Comparison of ENCODE assay signal across 9 cellular contexts in genomic region chr10:69845574-69846251, GRCh38. TPM values are rescaled to one million over a fixed set of nuclear protein-coding genes. Genes with fewer than 3 reads are reported as not detected.
DNase-seq lines count a peak whose midpoint lies in the region; ATAC-seq and TF ChIP-seq lines count a peak whose summit lies in the region.
"Had no signal": no experiment of that assay in that cellular context is flagged by ENCODE, and none has a peak within 500 bp of the region (broad histone marks: within the 10 kb centered on the region; RNA-seq: fewer than 3 reads in every experiment).

No MANE protein-coding gene starts in this region.

- H3K36me3 Mint-ChIP-seq in endodermal cell (ENCODE audit: low read depth), result no peaks in the 10 kb centered on the region
- no peaks in the 10 kb centered on the region for H3K36me3 Mint-ChIP-seq in CD4-positive, alpha-beta memory T cell

- H3K27me3 ChIP-seq in endodermal cell (ENCODE audit: control insufficient read depth, insufficient read depth, low read length, poor library complexity, severe bottlenecking), result no peaks in the 10 kb centered on the region
- no peaks in the 10 kb centered on the region for H3K27me3 ChIP-seq in CD4-positive, alpha-beta memory T cell (ENCODE audit: insufficient read depth, low read length)

- H3K4me1 ChIP-seq in endodermal cell (ENCODE audit: control insufficient read depth, insufficient read depth, low read length), result peaks cover 23% of the 10 kb centered on the region
- peaks cover 12% of the 10 kb centered on the region for H3K4me1 ChIP-seq in mucosa of descending colon (ENCODE audit: low read depth)
- H3K4me1 ChIP-seq in CD4-positive, alpha-beta memory T cell (ENCODE audit: insufficient read depth, low read length), result no peaks in the 10 kb centered on the region

- peaks cover 75% of the 10 kb centered on the region for H3K4me1 Mint-ChIP-seq in endodermal cell
- no peaks in the 10 kb centered on the region for H3K4me1 Mint-ChIP-seq in CD4-positive, alpha-beta memory T cell

- peak overlapping the region; percentile 88 for H3K27ac Mint-ChIP-seq in endodermal cell
- no peak overlapping the region for H3K27ac Mint-ChIP-seq in CD4-positive, alpha-beta memory T cell

- POLR2A ChIA-PET in CD4-positive, alpha-beta memory T cell (lab: Charles Lee; ENCODE audit: partially characterized antibody), result no interaction called here

- H3K4me3 ChIP-seq in endodermal cell (ENCODE audit: low read length) (no peak overlapping the region), mucosa of descending colon (no peak overlapping the region)
- no peak overlapping the region for H3K4me3 ChIP-seq in CD4-positive, alpha-beta memory T cell (ENCODE audit: low read length in 2 of 2)
- H3K4me3 ChIP-seq: suprapubic skin had no signal

- no peaks in the 10 kb centered on the region for H3K9me3 Mint-ChIP-seq in endodermal cell
- no peaks in the 10 kb centered on the region for H3K9me3 Mint-ChIP-seq in CD4-positive, alpha-beta memory T cell

- no peak overlapping the region for H3K27ac ChIP-seq in endodermal cell (ENCODE audit: low read depth, low read length)
- H3K27ac ChIP-seq in CD4-positive, alpha-beta memory T cell (ENCODE audit: low read depth, low read length), result no peak overlapping the region
- H3K27ac ChIP-seq: suprapubic skin had no signal

- CTCF ChIA-PET in CD4-positive, alpha-beta memory T cell (lab: Charles Lee; ENCODE audit: partially characterized antibody), result no interaction called here

- ATAC-seq in mucosa of descending colon, result peak; percentile 89
- no peak for ATAC-seq in HG02973 (IDR thresholded peaks at IDR 0.05; ENCODE audit: unreplicated experiment)

- H3K9ac ChIP-seq in endodermal cell (ENCODE audit: extremely low read depth, low read length, poor library complexity, severe bottlenecking), result no peak overlapping the region

- TF ChIP-seq CTCF in endodermal cell (conservative IDR thresholded peaks at IDR 0.05) (no peak), mucosa of descending colon (IDR thresholded peaks at IDR 0.05) (no peak), GM13976 (IDR thresholded peaks at IDR 0.05; ENCODE audit: borderline replicate concordance, control extremely low read depth, extremely low read depth, insufficient read depth, missing control alignments) (no peak)

- WGBS in endodermal cell (ENCODE audit: insufficient coverage in 1 of 2, insufficient read length in 1 of 2), 2 experiments, result 68% methylated on average over 4 to 6 of the region's 6 CpGs

- H3K27me3 Mint-ChIP-seq in endodermal cell (ENCODE audit: insufficient read depth), result no peaks in the 10 kb centered on the region
- H3K27me3 Mint-ChIP-seq in CD4-positive, alpha-beta memory T cell, result peaks cover 19 to 27% of the 10 kb centered on the region in 2 donors

- in situ Hi-C loops in GM13976 (cut with MboI; ENCODE audit: low sequenced_read_pairs, unreplicated experiment), result no loop called here

- no peaks in the 10 kb centered on the region for H3K9me3 ChIP-seq in endodermal cell (ENCODE audit: control insufficient read depth, low read length)
- H3K9me3 ChIP-seq in mucosa of descending colon, result no peaks in the 10 kb centered on the region
- H3K9me3 ChIP-seq in CD4-positive, alpha-beta memory T cell (ENCODE audit: control insufficient read depth in 1 of 2, low read length in 2 of 2), result no peaks in the 10 kb centered on the region
- H3K9me3 ChIP-seq: suprapubic skin had no signal

- no peaks in the 10 kb centered on the region for H3K36me3 ChIP-seq in endodermal cell (ENCODE audit: control insufficient read depth, insufficient read depth, low read length)
- no peaks in the 10 kb centered on the region for H3K36me3 ChIP-seq in mucosa of descending colon (ENCODE audit: low read depth)
- H3K36me3 ChIP-seq in CD4-positive, alpha-beta memory T cell (ENCODE audit: insufficient read depth, low read length), result no peaks in the 10 kb centered on the region
- H3K36me3 ChIP-seq: suprapubic skin had no signal

- intact Hi-C loops in mucosa of descending colon (cut with DNase I, micrococcal nuclease), result no loop called here
- intact Hi-C loops in CD4-positive, alpha-beta memory T cell (cut with micrococcal nuclease), result no loop called here

- DNase-seq in AG20443 (ENCODE audit: low spot score) (peak; percentile 57), M059J (ENCODE audit: low read depth) (peak; percentile 95), endodermal cell (no peak), mucosa of descending colon (peak; percentile 71 to 85 (median 73)), GM13976 (ENCODE audit: low spot score) (no peak)
- no peak for DNase-seq in CD4-positive, alpha-beta memory T cell
- no peak for DNase-seq in stimulated activated CD4-positive, alpha-beta T cell treated with anti-CD3 and anti-CD28 coated beads, Interleukin-15, amount 100 ng/mL, for 24 hours

- H3K4me3 Mint-ChIP-seq in endodermal cell, result no peak overlapping the region
- no peak overlapping the region for H3K4me3 Mint-ChIP-seq in CD4-positive, alpha-beta memory T cell

RNA-seq across cellular contexts. Expression of gene COL13A1, which starts 44.0 kb away (rescaled TPM):
- 5.7 and 15.6 TPM in 2 replicates for total RNA-seq in M059J (2014; rRNA removed; shearing (Covaris generic))
- total RNA-seq in endodermal cell (10 to 100 TPM; 15.9 to 20.7 TPM), mucosa of descending colon (1 to 10 TPM; 1.0 to 2.3 (median 1.0) TPM)
- 5.3 TPM for polyA plus RNA-seq in endodermal cell (2013, experiment 1 of 2)
- polyA plus RNA-seq in endodermal cell (2013, experiment 2 of 2), result 7.2 TPM
- not detected for total RNA-seq in CD4-positive, alpha-beta memory T cell
- polyA plus RNA-seq in CD4-positive, alpha-beta memory T cell, result not detected

Comparison
In these comparisons a context has a peak if more than half of its experiments do, and no peak if none do; other contexts are left out.
1. DNase-seq: peak in AG20443 (single experiment), M059J (single experiment) and mucosa of descending colon (3 of 3); none in endodermal cell (single experiment), CD4-positive, alpha-beta memory T cell (0 of 5), stimulated activated CD4-positive, alpha-beta T cell treated with anti-CD3 and anti-CD28 coated beads, Interleukin-15, amount 100 ng/mL, for 24 hours (single experiment) and GM13976 (single experiment).